Comparison of ENCODE assay signal across 16 cellular contexts in the genomic region with DNA sequence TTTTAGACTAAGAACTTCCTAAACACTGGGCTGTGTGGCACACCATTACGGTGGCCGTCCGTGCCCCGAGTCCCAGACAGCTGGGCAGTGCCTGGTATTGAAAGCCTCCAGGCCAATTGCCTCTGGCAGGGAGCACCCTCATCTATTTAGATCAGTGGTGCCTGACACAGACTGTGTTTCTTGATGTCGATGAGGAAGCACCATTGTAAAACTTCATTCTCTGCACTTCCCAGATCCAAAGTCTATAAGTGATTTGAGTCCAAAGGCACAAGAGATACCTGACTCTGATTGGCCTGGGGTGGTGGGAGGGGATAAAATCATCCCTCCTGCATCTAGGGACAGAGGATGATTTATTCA. TPM values are rescaled to one million over a fixed set of nuclear protein-coding genes. Genes with fewer than 3 reads are reported as not detected.
DNase-seq lines count a peak whose midpoint lies in the region; ATAC-seq and TF ChIP-seq lines count a peak whose summit lies in the region.
"Had no signal": no experiment of that assay in that cellular context is flagged by ENCODE, and none has a peak within 500 bp of the region (broad histone marks: within the 10 kb centered on the region; RNA-seq: fewer than 3 reads in every experiment).

No MANE protein-coding gene starts in this region.

- H3K4me3 ChIP-seq in breast epithelium (no peak overlapping the region), colonic mucosa (no peak overlapping the region), transverse colon (no peak overlapping the region)
- H3K4me3 ChIP-seq: HAP-1 had no signal

- CTCF ChIA-PET in MCF 10A (lab: Yijun Ruan, JAX), result interaction anchor here (1.3 kb wide), 2 partner anchors 13 to 14 kb away, joined by 4 to 5 read pairs; no protein-coding TSS in a partner anchor

- TF ChIP-seq EP300 in transverse colon (IDR thresholded peaks at IDR 0.05; ENCODE audit: low read depth), result no peak

- in situ Hi-C loops in transverse colon (cut with MboI; ENCODE audit: low pct_ligation_motif_present in 1 of 4, low pct_unique_long_range_greater_than_20kb in 1 of 4, low sequenced_read_pairs in 3 of 4), result loop anchor here in 1 of 4 donors (10.0 kb wide), 1 partner anchor 111 kb away; no protein-coding TSS in a partner anchor

- H3K27me3 Mint-ChIP-seq in MCF 10A (ENCODE audit: insufficient read depth, unreplicated experiment) (no peaks in the 10 kb centered on the region), mesothelial cell of epicardium (ENCODE audit: low read depth) (no peaks in the 10 kb centered on the region)
- H3K27me3 Mint-ChIP-seq: IgD-negative memory B cell had no signal

- H3K4me1 Mint-ChIP-seq in MCF 10A (ENCODE audit: insufficient read depth, unreplicated experiment) (peaks cover 12% of the 10 kb centered on the region), mesothelial cell of epicardium (peaks cover 56% of the 10 kb centered on the region)
- H3K4me1 Mint-ChIP-seq: IgD-negative memory B cell had no signal

- intact Hi-C loops in breast epithelium (cut with DNase I; ENCODE audit: low total_unique reads), result no loop called here
- intact Hi-C loops in MCF 10A (cut with micrococcal nuclease), result no loop called here
- intact Hi-C loops in colonic mucosa (cut with DNase I), result no loop called here
- intact Hi-C loops in transverse colon (cut with DNase I; ENCODE audit: low total_unique reads), result no loop called here

- POLR2A ChIA-PET in MCF 10A (lab: Yijun Ruan, JAX), result interaction anchor here (1.5 kb wide), 1 partner anchor 9 kb away, joined by 7 read pairs; no protein-coding TSS in a partner anchor

- H3K27ac ChIP-seq in breast epithelium (peak overlapping the region; percentile 13 to 24), colonic mucosa (peak overlapping the region; percentile 64), transverse colon (peak overlapping the region; percentile 51 to 65 (median 62))

- H3K9me3 Mint-ChIP-seq in MCF 10A (ENCODE audit: unreplicated experiment) (no peaks in the 10 kb centered on the region), mesothelial cell of epicardium (peaks cover 6% of the 10 kb centered on the region)

- H3K27me3 ChIP-seq in breast epithelium, result no peaks in the 10 kb centered on the region
- H3K27me3 ChIP-seq in colonic mucosa, result no peaks in the 10 kb centered on the region
- H3K27me3 ChIP-seq in transverse colon, result no peaks in the 10 kb centered on the region

- DNase-seq in breast epithelium (ENCODE audit: low spot score in 2 of 2), result no peak
- DNase-seq in MCF 10A (ENCODE audit: unreplicated experiment), result no peak
- DNase-seq in colonic mucosa, result peak; percentile 48
- no peak for DNase-seq in mesothelial cell of epicardium (ENCODE audit: low spot score in 2 of 2, unreplicated experiment in 2 of 2)
- peak; percentile 44 for DNase-seq in transverse colon
- DNase-seq in GF-D8 (lab: John Stamatoyannopoulos, UW), result no peak
- DNase-seq: 8988T, C1 segment of cervical spinal cord, NCI-H1436 treated with DMSO at 0.1 percent for 48 hours, NCI-H2081 treated with DMSO at 0.1 percent for 48 hours, NCI-H226, NCI-H526 treated with DMSO at 0.1 percent for 48 hours had no signal

- H3K9me3 ChIP-seq in breast epithelium (no peaks in the 10 kb centered on the region), colonic mucosa (no peaks in the 10 kb centered on the region), transverse colon (no peaks in the 10 kb centered on the region)

- peak overlapping the region in 1 of 2 donors; percentile 62 for H3K9ac ChIP-seq in colonic mucosa (ENCODE audit: low read depth in 2 of 2, low read length in 2 of 2)

- TF ChIP-seq POLR2A in breast epithelium (IDR thresholded peaks at IDR 0.05) (no peak), transverse colon (IDR thresholded peaks at IDR 0.05) (peak; percentile 33)

- no TSS peak for BruUV-seq in MCF 10A (replicated peaks; lab: Mats Ljungman, UMichigan)

- 0 to 49% methylated on average over 1 to 5 of the region's 5 CpGs for WGBS in transverse colon (ENCODE audit: low coverage in 1 of 2), 2 donors

- H3K36me3 Mint-ChIP-seq in MCF 10A (ENCODE audit: insufficient read depth, unreplicated experiment) (no peaks in the 10 kb centered on the region), mesothelial cell of epicardium (peaks cover 5% of the 10 kb centered on the region)
- H3K36me3 Mint-ChIP-seq: IgD-negative memory B cell had no signal

- H3K4me3 Mint-ChIP-seq in MCF 10A (ENCODE audit: unreplicated experiment) (no peak overlapping the region), mesothelial cell of epicardium (no peak overlapping the region)
- H3K4me3 Mint-ChIP-seq: IgD-negative memory B cell had no signal

- no peak for TF ChIP-seq CTCF in breast epithelium (IDR thresholded peaks at IDR 0.05)
- TF ChIP-seq CTCF in MCF 10A (IDR thresholded peaks at IDR 0.05; ENCODE audit: unreplicated experiment), result no peak
- TF ChIP-seq CTCF in colonic mucosa (IDR thresholded peaks at IDR 0.05), result no peak
- no peak for TF ChIP-seq CTCF in mesothelial cell of epicardium (IDR thresholded peaks at IDR 0.05; ENCODE audit: unreplicated experiment)
- TF ChIP-seq CTCF in transverse colon (IDR thresholded peaks at IDR 0.05), result no peak

- H3K4me1 ChIP-seq in breast epithelium (no peaks in the 10 kb centered on the region), colonic mucosa (no peaks in the 10 kb centered on the region), transverse colon (peaks cover 3 to 20% (median 15%) of the 10 kb centered on the region in 4 donors)

- H3K36me3 ChIP-seq in breast epithelium, result no peaks in the 10 kb centered on the region
- H3K36me3 ChIP-seq in colonic mucosa, result no peaks in the 10 kb centered on the region
- no peaks in the 10 kb centered on the region for H3K36me3 ChIP-seq in transverse colon
- H3K36me3 ChIP-seq: HAP-1 had no signal

- no peak overlapping the region for H3K27ac Mint-ChIP-seq in MCF 10A (ENCODE audit: low read depth, unreplicated experiment)
- peak overlapping the region; percentile 76 for H3K27ac Mint-ChIP-seq in mesothelial cell of epicardium
- H3K27ac Mint-ChIP-seq: IgD-negative memory B cell had no signal

- ATAC-seq in HG03460 (IDR thresholded peaks at IDR 0.05; ENCODE audit: unreplicated experiment), result no peak
- ATAC-seq in GM18511 (IDR thresholded peaks at IDR 0.05; ENCODE audit: unreplicated experiment), result no peak

RNA-seq across cellular contexts. Expression of gene STK24, which starts 8.5 kb away (rescaled TPM):
- 100 to 1,000 TPM in 1 of 3 donors, 10 to 100 TPM in 2; 61.3 to 149 (median 71.9) TPM for total RNA-seq in breast epithelium
- total RNA-seq in MCF 10A (2022), result 200 and 215 TPM in 2 replicates
- total RNA-seq in colonic mucosa, result 100 to 1,000 TPM; 160 to 206 TPM
- 85.4 to 92.1 TPM (median 88.4 TPM) in 3 replicates for total RNA-seq in mesothelial cell of epicardium
- total RNA-seq in transverse colon, result 100 to 1,000 TPM in 3 of 4 donors, 10 to 100 TPM in 1; 87.2 to 152 (median 131) TPM

Comparison
In these comparisons a context has a peak if more than half of its experiments do, and no peak if none do; other contexts are left out.
1. DNase-seq: peak in colonic mucosa (single experiment) and transverse colon (single experiment); none in breast epithelium (0 of 2), MCF 10A (single experiment), mesothelial cell of epicardium (0 of 2) and GF-D8 (single experiment).
2. Peak in every context shown above with its lines, with median percentiles within 50 percentile points of each other: H3K27ac ChIP-seq.